1 cellular context compared by ENCODE assay signal in the genomic region with DNA sequence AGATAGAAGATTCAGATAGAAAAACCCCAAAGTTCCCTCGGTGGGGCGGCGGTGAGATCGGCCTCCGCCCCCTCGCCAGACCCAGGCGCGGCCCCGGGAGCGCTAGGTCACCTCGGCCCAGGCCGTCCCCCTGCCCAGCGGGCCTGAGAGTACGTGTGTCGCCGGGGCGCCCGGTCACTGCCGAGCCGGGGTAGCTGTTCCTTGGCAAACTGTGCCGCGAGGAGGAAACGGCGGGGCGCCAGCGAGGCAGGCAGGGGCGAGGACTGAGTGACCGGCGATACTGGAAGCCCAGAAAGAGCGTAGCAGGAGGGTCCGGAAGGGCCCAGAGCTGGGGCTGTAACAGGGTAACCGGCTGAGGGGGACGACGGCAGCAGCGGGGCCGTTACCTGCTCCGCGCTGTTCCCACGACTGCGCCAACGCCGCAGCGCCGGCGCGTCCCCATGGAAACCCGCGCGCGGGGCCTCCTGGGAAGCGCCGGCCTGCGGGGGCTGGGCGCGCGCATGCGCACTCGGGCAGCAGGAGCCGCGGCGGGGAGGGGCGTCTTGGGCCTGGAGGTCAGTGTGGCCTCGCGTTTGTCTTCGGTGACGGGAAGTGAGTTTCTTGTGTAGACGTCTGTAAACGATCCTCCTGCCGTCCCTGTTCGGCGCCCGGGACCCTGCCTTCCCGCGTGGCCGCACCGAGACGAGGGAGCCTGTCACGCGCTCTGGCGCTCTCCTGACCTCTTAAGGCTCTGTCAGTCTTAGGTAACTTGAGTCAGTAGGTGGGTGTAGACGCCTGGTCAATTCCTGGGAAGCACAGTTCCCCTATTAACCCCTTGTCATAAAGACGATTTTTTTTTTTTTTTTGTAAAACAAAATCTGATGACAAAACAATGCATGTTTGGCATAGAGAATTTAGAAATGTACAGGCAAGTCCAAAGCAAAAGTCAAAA.
A peak's percentile ranks its signal among the peaks of the same experiment; 100 is the strongest.
TF ChIP-seq lines count a peak whose summit lies in the region.

A gene (minus strand): TSS at position 440 of the 931 bp plus-strand sequence. CDS start 17,285 bp downstream, outside the sequence.

TF ChIP-seq in A549, 52 proteins besides CTCF, POLR2A, EP300 and RAD21 (continued from another document):
- TF ChIP-seq, protein P1, sequence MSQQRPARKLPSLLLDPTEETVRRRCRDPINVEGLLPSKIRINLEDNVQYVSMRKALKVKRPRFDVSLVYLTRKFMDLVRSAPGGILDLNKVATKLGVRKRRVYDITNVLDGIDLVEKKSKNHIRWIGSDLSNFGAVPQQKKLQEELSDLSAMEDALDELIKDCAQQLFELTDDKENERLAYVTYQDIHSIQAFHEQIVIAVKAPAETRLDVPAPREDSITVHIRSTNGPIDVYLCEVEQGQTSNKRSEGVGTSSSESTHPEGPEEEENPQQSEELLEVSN (IDR thresholded peaks at IDR 0.05; ENCODE audit: borderline replicate concordance, low read depth) = peak; percentile 44; the same call in 1 of the 2 replicates
- no peak for TF ChIP-seq RCOR1 (IDR thresholded peaks at IDR 0.05; ENCODE audit: low read depth, low read length)
- TF ChIP-seq RNF2 (IDR thresholded peaks at IDR 0.05; ENCODE audit: borderline replicate concordance, low read depth) = no peak
- TF ChIP-seq, protein P2, sequence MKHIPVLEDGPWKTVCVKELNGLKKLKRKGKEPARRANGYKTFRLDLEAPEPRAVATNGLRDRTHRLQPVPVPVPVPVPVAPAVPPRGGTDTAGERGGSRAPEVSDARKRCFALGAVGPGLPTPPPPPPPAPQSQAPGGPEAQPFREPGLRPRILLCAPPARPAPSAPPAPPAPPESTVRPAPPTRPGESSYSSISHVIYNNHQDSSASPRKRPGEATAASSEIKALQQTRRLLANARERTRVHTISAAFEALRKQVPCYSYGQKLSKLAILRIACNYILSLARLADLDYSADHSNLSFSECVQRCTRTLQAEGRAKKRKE (CRISPR knock-in tag; IDR thresholded peaks at IDR 0.05; ENCODE audit: low read depth) = no peak
- TF ChIP-seq TP53 (CRISPR knock-in tag; IDR thresholded peaks at IDR 0.05) = no peak
- no peak for TF ChIP-seq FOXS1 (CRISPR knock-in tag; IDR thresholded peaks at IDR 0.05)
- TF ChIP-seq PHF8 (IDR thresholded peaks at IDR 0.05; ENCODE audit: borderline replicate concordance, low read depth) = no peak; the same call in 1 of the 2 replicates
- no peak for TF ChIP-seq GATA3 (IDR thresholded peaks at IDR 0.05; ENCODE audit: borderline replicate concordance)
- TF ChIP-seq HEYL (CRISPR knock-in tag; IDR thresholded peaks at IDR 0.05) = no peak
- no peak for TF ChIP-seq CBX8 (IDR thresholded peaks at IDR 0.05)
- TF ChIP-seq HOXB5 (CRISPR knock-in tag; IDR thresholded peaks at IDR 0.05) = no peak
- TF ChIP-seq, protein P3, sequence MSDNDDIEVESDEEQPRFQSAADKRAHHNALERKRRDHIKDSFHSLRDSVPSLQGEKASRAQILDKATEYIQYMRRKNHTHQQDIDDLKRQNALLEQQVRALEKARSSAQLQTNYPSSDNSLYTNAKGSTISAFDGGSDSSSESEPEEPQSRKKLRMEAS (IDR thresholded peaks at IDR 0.05) = peak; percentile 59; the same call in 1 of the 2 replicates
- TF ChIP-seq CHD4 (IDR thresholded peaks at IDR 0.05; ENCODE audit: borderline replicate concordance) = no peak
- TF ChIP-seq, protein P4, sequence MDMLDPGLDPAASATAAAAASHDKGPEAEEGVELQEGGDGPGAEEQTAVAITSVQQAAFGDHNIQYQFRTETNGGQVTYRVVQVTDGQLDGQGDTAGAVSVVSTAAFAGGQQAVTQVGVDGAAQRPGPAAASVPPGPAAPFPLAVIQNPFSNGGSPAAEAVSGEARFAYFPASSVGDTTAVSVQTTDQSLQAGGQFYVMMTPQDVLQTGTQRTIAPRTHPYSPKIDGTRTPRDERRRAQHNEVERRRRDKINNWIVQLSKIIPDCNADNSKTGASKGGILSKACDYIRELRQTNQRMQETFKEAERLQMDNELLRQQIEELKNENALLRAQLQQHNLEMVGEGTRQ (IDR thresholded peaks at IDR 0.05) = peak; percentile 28; the same call in 1 of the 2 replicates
